In genomic region chr2:144519597-144519933, GRCh38 we compare ENCODE assay signal across 1 cellular context.
TF ChIP-seq lines count a peak whose summit lies in the region.

No MANE protein-coding gene starts in this region.

TF ChIP-seq in HCT116, 20 proteins besides CTCF, POLR2A, EP300 and RAD21 (continued from another document):
- TF ChIP-seq SRF (IDR thresholded peaks at IDR 0.05; ENCODE audit: low read depth): no peak
- TF ChIP-seq FOSL1 (IDR thresholded peaks at IDR 0.05; ENCODE audit: low read depth): no peak
- no peak for TF ChIP-seq POLR2AphosphoS5 (IDR thresholded peaks at IDR 0.05; ENCODE audit: low read depth, low read length)
- TF ChIP-seq ZBTB33 (IDR thresholded peaks at IDR 0.05; ENCODE audit: extremely low read depth, insufficient replicate concordance, low read length): no peak
- TF ChIP-seq CEBPB (IDR thresholded peaks at IDR 0.05; ENCODE audit: low read depth): no peak
TF ChIP-seq in HCT116: peak in this region for 0.
